9 cellular contexts compared by ENCODE assay signal in the genomic region with DNA sequence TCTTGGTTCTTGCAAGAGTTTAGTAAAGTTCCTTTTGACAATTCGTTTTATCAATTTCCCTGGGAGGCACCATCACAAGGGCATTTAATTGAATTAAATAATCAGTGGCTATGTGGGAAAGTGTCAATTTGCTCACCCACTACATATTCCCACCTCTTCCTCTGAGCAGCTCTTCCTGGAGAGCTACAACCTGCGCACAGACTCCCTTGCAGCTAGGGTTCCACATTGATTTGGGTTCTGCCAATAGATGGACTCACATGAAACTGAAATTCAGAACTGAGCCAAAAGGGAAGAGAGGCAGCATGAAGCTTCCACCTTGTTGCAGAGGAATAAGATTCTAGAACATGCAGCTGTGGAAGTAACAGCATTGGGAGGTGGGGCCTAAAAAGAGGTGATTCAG.
"Had no signal": no experiment of that assay in that cellular context is flagged by ENCODE, and none has a peak within 500 bp of the region (broad histone marks: within the 10 kb centered on the region; RNA-seq: fewer than 3 reads in every experiment).

No MANE protein-coding gene starts in this region.

- ATAC-seq: HCT116, HepG2 had no signal

- H3K27ac ChIP-seq: GM23248, HL-60, KMS-11 had no signal

- DNase-seq: GM23248, GOT3, H7, KBM-7 had no signal

- H3K4me1 ChIP-seq: HAP-1 had no signal

- H3K4me2 ChIP-seq: KMS-11 had no signal

- H3K36me3 ChIP-seq: HAP-1 had no signal

- H3K4me3 ChIP-seq: GM23248, HAP-1 had no signal

- H2AFZ ChIP-seq: GM23248 had no signal

- FAIRE-seq: HepG2 had no signal

- H3K9ac ChIP-seq: GM23248, KMS-11 had no signal
